ENCODE assay signal across 24 cellular contexts in the genomic region with DNA sequence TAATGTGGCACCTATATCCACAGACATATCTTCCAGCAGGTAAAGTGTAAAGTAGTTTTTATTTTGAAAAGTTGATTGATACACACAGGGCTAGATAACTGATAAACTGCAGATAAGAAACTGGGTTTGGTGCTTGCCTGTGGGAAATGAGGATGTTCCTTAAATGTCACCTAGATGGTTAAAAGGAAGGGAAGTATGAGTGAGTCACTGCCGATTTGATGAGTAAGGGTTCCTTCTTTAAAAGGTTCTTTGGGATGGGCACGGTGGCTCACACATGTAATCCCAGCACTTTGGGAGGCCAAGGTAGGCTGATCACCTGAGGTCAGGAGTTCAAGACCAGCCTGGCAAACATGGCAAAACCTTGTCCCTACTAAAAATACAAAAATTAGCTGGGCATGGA.
"Had no signal": no experiment of that assay in that cellular context is flagged by ENCODE, and none has a peak within 500 bp of the region (broad histone marks: within the 10 kb centered on the region; RNA-seq: fewer than 3 reads in every experiment).

No MANE protein-coding gene starts in this region.

- H3K4me3 Mint-ChIP-seq: activated CD4-positive, alpha-beta T cell treated with anti-CD3 and anti-CD28 coated beads, Interleukin-2, amount 10 ng/mL, durations not matched to agents 7 days and 5 days; activated CD8-positive, alpha-beta T cell treated with anti-CD3 and anti-CD28 coated beads, Interleukin-2, amount 10 ng/mL, durations not matched to agents 7 days and 5 days; activated naive CD4-positive, alpha-beta T cell treated with anti-CD3 and anti-CD28 coated beads, Interleukin-2, amount 10 ng/mL, durations not matched to agents 7 days and 5 days; activated naive CD8-positive, alpha-beta T cell treated with anti-CD3 and anti-CD28 coated beads, Interleukin-2, amount 50 U/mL, for 24 hours; activated T-cell treated with anti-CD3 and anti-CD28 coated beads, Interleukin-2, amount 50 U/mL, for 24 hours; brain; central memory CD8-positive, alpha-beta T cell; endodermal cell; nephron had no signal

- H3K4me1 ChIP-seq: colonic mucosa, gastrocnemius medialis, tibial artery had no signal

- H3K27ac ChIP-seq: colonic mucosa, gastrocnemius medialis, left ventricle myocardium inferior, tibial artery had no signal

- H3K9me3 ChIP-seq: colonic mucosa, gastrocnemius medialis, left ventricle myocardium inferior, tibial artery had no signal

- H3K4me1 Mint-ChIP-seq: activated naive CD4-positive, alpha-beta T cell treated with anti-CD3 and anti-CD28 coated beads, Interleukin-2, amount 10 ng/mL, durations not matched to agents 7 days and 5 days; activated naive CD8-positive, alpha-beta T cell treated with anti-CD3 and anti-CD28 coated beads, Interleukin-2, amount 50 U/mL, for 24 hours; brain; central memory CD8-positive, alpha-beta T cell; endodermal cell had no signal

- H3K27me3 Mint-ChIP-seq: activated naive CD8-positive, alpha-beta T cell treated with anti-CD3 and anti-CD28 coated beads, Interleukin-2, amount 50 U/mL, for 24 hours; brain; central memory CD8-positive, alpha-beta T cell had no signal

- ATAC-seq: activated CD4-positive, CD25-positive, alpha-beta regulatory T cell treated with anti-CD3 and anti-CD28 coated beads, Interleukin-2, amount 50 U/mL, for 24 hours; activated CD8-positive, alpha-beta T cell treated with anti-CD3 and anti-CD28 coated beads, Interleukin-2, amount 10 ng/mL, durations not matched to agents 7 days and 5 days; activated naive CD8-positive, alpha-beta T cell treated with anti-CD3 and anti-CD28 coated beads, Interleukin-2, amount 50 U/mL, for 24 hours; gastrocnemius medialis had no signal

- H3K27ac Mint-ChIP-seq: activated CD4-positive, alpha-beta T cell treated with anti-CD3 and anti-CD28 coated beads, Interleukin-2, amount 10 ng/mL, durations not matched to agents 7 days and 5 days; activated CD8-positive, alpha-beta T cell treated with anti-CD3 and anti-CD28 coated beads, Interleukin-2, amount 10 ng/mL, durations not matched to agents 7 days and 5 days; activated naive CD4-positive, alpha-beta T cell treated with anti-CD3 and anti-CD28 coated beads, Interleukin-2, amount 10 ng/mL, durations not matched to agents 7 days and 5 days; activated naive CD8-positive, alpha-beta T cell treated with anti-CD3 and anti-CD28 coated beads, Interleukin-2, amount 50 U/mL, for 24 hours; activated T-cell treated with anti-CD3 and anti-CD28 coated beads, Interleukin-2, amount 50 U/mL, for 24 hours; brain; endodermal cell; nephron had no signal

- H3K36me3 Mint-ChIP-seq: activated naive CD4-positive, alpha-beta T cell treated with anti-CD3 and anti-CD28 coated beads, Interleukin-2, amount 10 ng/mL, durations not matched to agents 7 days and 5 days had no signal

- H3K36me3 ChIP-seq: colonic mucosa had no signal

- DNase-seq: activated CD4-positive, alpha-beta T cell treated with anti-CD3 and anti-CD28 coated beads, Interleukin-2, amount 10 ng/mL, durations not matched to agents 7 days and 5 days; activated CD8-positive, alpha-beta T cell treated with anti-CD3 and anti-CD28 coated beads, Interleukin-2, amount 10 ng/mL, durations not matched to agents 7 days and 5 days; activated naive CD4-positive, alpha-beta T cell treated with anti-CD3 and anti-CD28 coated beads, Interleukin-2, amount 10 ng/mL, durations not matched to agents 7 days and 5 days; activated naive CD8-positive, alpha-beta T cell treated with anti-CD3 and anti-CD28 coated beads, Interleukin-2, amount 50 U/mL, for 24 hours; activated T-cell treated with anti-CD3 and anti-CD28 coated beads, Interleukin-2, amount 50 U/mL, for 24 hours; anterior cingulate cortex; colonic mucosa; endodermal cell; gastrocnemius medialis; head of caudate nucleus; kidney; left ventricle myocardium inferior; mammary epithelial cell; midbrain; occipital lobe; stimulated activated CD4-positive, alpha-beta T cell treated with anti-CD3 and anti-CD28 coated beads, Interleukin-2, amount 100 ng/mL, for 24 hours; stimulated activated naive CD4-positive, alpha-beta T cell treated with Interleukin-2 at 50 U/mL for 16 hours; substantia nigra; T-helper 9 cell; tibial artery had no signal

- H3K4me3 ChIP-seq: colonic mucosa, gastrocnemius medialis, left ventricle myocardium inferior, tibial artery had no signal

- H3K9me3 Mint-ChIP-seq: activated CD4-positive, alpha-beta T cell treated with anti-CD3 and anti-CD28 coated beads, Interleukin-2, amount 10 ng/mL, durations not matched to agents 7 days and 5 days; activated naive CD4-positive, alpha-beta T cell treated with anti-CD3 and anti-CD28 coated beads, Interleukin-2, amount 10 ng/mL, durations not matched to agents 7 days and 5 days; activated naive CD8-positive, alpha-beta T cell treated with anti-CD3 and anti-CD28 coated beads, Interleukin-2, amount 50 U/mL, for 24 hours; activated T-cell treated with anti-CD3 and anti-CD28 coated beads, Interleukin-2, amount 50 U/mL, for 24 hours; central memory CD8-positive, alpha-beta T cell had no signal

- H3K27me3 ChIP-seq: colonic mucosa, gastrocnemius medialis, tibial artery had no signal
